In genomic region chr17:4901648-4902344, GRCh38 we compare ENCODE assay signal across 9 cellular contexts. TPM values are rescaled to one million over a fixed set of nuclear protein-coding genes. Genes with fewer than 3 reads are reported as not detected.
DNase-seq lines count a peak whose midpoint lies in the region; ATAC-seq, FAIRE-seq and TF ChIP-seq lines count a peak whose summit lies in the region.
"Had no signal": no experiment of that assay in that cellular context is flagged by ENCODE, and none has a peak within 500 bp of the region (broad histone marks: within the 10 kb centered on the region; RNA-seq: fewer than 3 reads in every experiment).

No MANE protein-coding gene starts in this region.

- H3K4me1 Mint-ChIP-seq in stimulated activated memory B cell treated with anti-CD40 and anti-IgM and Interleukin-4, amounts not matched to agents 10 μg/mL and 1 μg/mL and 100 μg/mL, for 72 hours = peaks cover 48% of the 10 kb centered on the region

- TF ChIP-seq POLR2A in GM12891 (IDR thresholded peaks at IDR 0.05; ENCODE audit: low read depth, low read length) = no peak

- no peak for FAIRE-seq in GM12891 (lab: Jason Lieb, UNC)

- DNase-seq in GM12891 (ENCODE audit: insufficient read length, low spot score) = peak; percentile 12
- DNase-seq in activated CD8-positive, alpha-beta memory T cell treated with anti-CD3 and anti-CD28 coated beads, Interleukin-2, amount 50 U/mL, for 48 hours = peak; percentile 67
- peak; percentile 46 for DNase-seq in iPS-NIHi11 (ENCODE audit: low spot score)
- DNase-seq in DMS79 treated with DMSO at 0.1 percent for 48 hours (lab: John Stamatoyannopoulos, UW) = no peak
- no peak for DNase-seq in H4 (ENCODE audit: low spot score)
- DNase-seq: amniotic stem cell had no signal

- H3K27me3 Mint-ChIP-seq in stimulated activated memory B cell treated with anti-CD40 and anti-IgM and Interleukin-4, amounts not matched to agents 10 μg/mL and 1 μg/mL and 100 μg/mL, for 72 hours = peaks cover 10% of the 10 kb centered on the region

- no peaks in the 10 kb centered on the region for H3K9me3 Mint-ChIP-seq in stimulated activated memory B cell treated with anti-CD40 and anti-IgM and Interleukin-4, amounts not matched to agents 10 μg/mL and 1 μg/mL and 100 μg/mL, for 72 hours

- peak overlapping the region; percentile 90 for H3K4me3 Mint-ChIP-seq in stimulated activated memory B cell treated with anti-CD40 and anti-IgM and Interleukin-4, amounts not matched to agents 10 μg/mL and 1 μg/mL and 100 μg/mL, for 72 hours

- H3K36me3 Mint-ChIP-seq in stimulated activated memory B cell treated with anti-CD40 and anti-IgM and Interleukin-4, amounts not matched to agents 10 μg/mL and 1 μg/mL and 100 μg/mL, for 72 hours = peaks cover 17% of the 10 kb centered on the region

- no peak for ATAC-seq in stimulated activated memory B cell treated with anti-CD40 and anti-IgM and Interleukin-4, amounts not matched to agents 10 μg/mL and 1 μg/mL and 100 μg/mL, for 72 hours
- ATAC-seq in GM21367 (IDR thresholded peaks at IDR 0.05; ENCODE audit: unreplicated experiment) = no peak

- peak overlapping the region; percentile 9 for H3K27ac Mint-ChIP-seq in stimulated activated memory B cell treated with anti-CD40 and anti-IgM and Interleukin-4, amounts not matched to agents 10 μg/mL and 1 μg/mL and 100 μg/mL, for 72 hours

TF ChIP-seq in GM12891, 5 proteins besides CTCF, POLR2A, EP300 and RAD21:
- no peak for TF ChIP-seq TAF1 (IDR thresholded peaks at IDR 0.05; ENCODE audit: low read depth, low read length)
- TF ChIP-seq POLR2AphosphoS5 (IDR thresholded peaks at IDR 0.05; ENCODE audit: low read depth, low read length) = no peak
- TF ChIP-seq POU2F2 (IDR thresholded peaks at IDR 0.05; ENCODE audit: low read depth, low read length) = no peak
- no peak for TF ChIP-seq PAX5 (IDR thresholded peaks at IDR 0.05; ENCODE audit: insufficient read depth, low read length, severe bottlenecking)
- TF ChIP-seq SPI1 (IDR thresholded peaks at IDR 0.05; ENCODE audit: low read depth, low read length) = no peak

RNA-seq across cellular contexts. Expression of gene CHRNE, which starts 1.1 kb away (rescaled TPM):
- polyA plus RNA-seq in GM12891 (2012; ENCODE audit: low read depth, missing spikeins) = 0.27 TPM
- total RNA-seq in H4 (2014; rRNA removed; shearing (Covaris generic)) = 0.04 and 0.14 TPM in 2 replicates

RNA-seq across cellular contexts. Expression of gene C17orf107, which starts 2.5 kb away (rescaled TPM):
- polyA plus RNA-seq in GM12891 (2012; ENCODE audit: low read depth, missing spikeins) = 0.12 TPM
- total RNA-seq in H4 (2014; rRNA removed; shearing (Covaris generic)) = 0.08 TPM in 1 of 2 replicates, not detected in the other

RNA-seq across cellular contexts. Expression of gene GP1BA, which starts 30.3 kb away (rescaled TPM):
- 1.4 TPM for polyA plus RNA-seq in GM12891 (2012; ENCODE audit: low read depth, missing spikeins)
- total RNA-seq in H4 (2014; rRNA removed; shearing (Covaris generic)) = not detected in 2 replicates
- total RNA-seq: smooth muscle cell had no signal

RNA-seq across cellular contexts. Expression of gene SLC25A11, which starts 38.0 kb away (rescaled TPM):
- polyA plus RNA-seq in GM12891 (2012; ENCODE audit: low read depth, missing spikeins) = 52.1 TPM
- 64.1 and 70.8 TPM in 2 replicates for total RNA-seq in H4 (2014; rRNA removed; shearing (Covaris generic))

RNA-seq across cellular contexts. Expression of gene RNF167, which starts 38.3 kb away (rescaled TPM):
- polyA plus RNA-seq in GM12891 (2012; ENCODE audit: low read depth, missing spikeins) = 110 TPM
- total RNA-seq in H4 (2014; rRNA removed; shearing (Covaris generic)) = 15.1 and 17.3 TPM in 2 replicates

Comparison
In these comparisons a context has a peak if more than half of its experiments do, and no peak if none do; other contexts are left out.
1. DNase-seq: peak in GM12891 (single experiment), activated CD8-positive, alpha-beta memory T cell treated with anti-CD3 and anti-CD28 coated beads, Interleukin-2, amount 50 U/mL, for 48 hours (single experiment) and iPS-NIHi11 (single experiment); none in DMS79 treated with DMSO at 0.1 percent for 48 hours (single experiment) and H4 (single experiment).